8 cellular contexts compared by ENCODE assay signal in the genomic region with DNA sequence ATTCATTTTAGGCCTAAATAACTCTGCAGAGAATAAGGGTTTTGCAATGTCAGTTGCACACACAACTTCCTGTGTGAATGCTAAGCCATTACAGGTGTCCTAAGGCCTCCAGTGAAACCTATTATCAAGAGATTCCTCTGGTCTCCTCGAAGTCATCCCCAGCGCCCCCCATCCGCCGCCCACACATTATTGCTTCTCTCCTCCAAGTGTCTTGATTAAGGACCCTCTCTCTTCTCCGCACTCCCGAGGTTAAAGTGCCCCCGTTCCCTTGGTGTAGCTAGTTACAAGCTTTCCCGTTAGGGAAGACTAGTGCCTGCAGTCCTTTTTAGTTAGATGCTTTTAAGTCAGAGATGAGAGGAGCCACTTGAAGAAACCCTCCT. TPM values are rescaled to one million over a fixed set of nuclear protein-coding genes. Genes with fewer than 3 reads are reported as not detected.
DNase-seq lines count a peak whose midpoint lies in the region; ATAC-seq and TF ChIP-seq lines count a peak whose summit lies in the region.

No MANE protein-coding gene starts in this region.

- no peaks in the 10 kb centered on the region for H3K9me3 ChIP-seq in left lung

- peaks cover 11 to 39% of the 10 kb centered on the region in 2 donors for H3K4me1 ChIP-seq in left lung

- TF ChIP-seq CTCF in GM20000 (IDR thresholded peaks at IDR 0.05; ENCODE audit: extremely low read depth, missing control alignments): no peak
- no peak for TF ChIP-seq CTCF in brain microvascular endothelial cell (IDR thresholded peaks at IDR 0.05; ENCODE audit: low read depth, low read length, missing control alignments)
- no peak for TF ChIP-seq CTCF in left lung (IDR thresholded peaks at IDR 0.05)

- H3K27ac ChIP-seq in brain microvascular endothelial cell: peak overlapping the region; percentile 99
- peak overlapping the region; percentile 93 to 96 for H3K27ac ChIP-seq in left lung

- in situ Hi-C loops in brain microvascular endothelial cell (cut with HindIII; ENCODE audit: low pct_ligation_motif_present, low sequenced_read_pairs): loop anchor here (10.0 kb wide), 1 partner anchor 249 kb away; no protein-coding TSS in a partner anchor

- H3K4me3 Mint-ChIP-seq in T-helper 1 cell treated with Interleukin-12 subunit alpha and Interleukin-12 subunit beta and Interleukin-4 antibody, amounts not matched to agents 30 μg/mL and 1 μg/mL, for 36 hours: peak overlapping the region; percentile 99

- DNase-seq in GM20000 (ENCODE audit: low spot score) (peak; percentile 45), brain microvascular endothelial cell (no peak), left lung (no peak), iPS-NIHi7 (ENCODE audit: extremely low spot score) (no peak), NCI-H446 (lab: John Stamatoyannopoulos, UW) (no peak), NCI-H748 (lab: John Stamatoyannopoulos, UW; ENCODE audit: unreplicated experiment) (no peak)
- peak; percentile 64 for DNase-seq in stimulated activated CD8-positive, alpha-beta memory T cell treated with anti-CD3 and anti-CD28 coated beads, Interleukin-4, amount 100 ng/mL, for 48 hours

- H3K9me3 Mint-ChIP-seq in T-helper 1 cell treated with Interleukin-12 subunit alpha and Interleukin-12 subunit beta and Interleukin-4 antibody, amounts not matched to agents 30 μg/mL and 1 μg/mL, for 36 hours: no peaks in the 10 kb centered on the region

- no peaks in the 10 kb centered on the region for H3K27me3 ChIP-seq in brain microvascular endothelial cell (replicated peaks)
- no peaks in the 10 kb centered on the region for H3K27me3 ChIP-seq in left lung

- peak overlapping the region; percentile 98 for H3K4me3 ChIP-seq in brain microvascular endothelial cell (ENCODE audit: low read depth, low read length)
- H3K4me3 ChIP-seq in left lung: peak overlapping the region; percentile 12 to 80

- no peak for ATAC-seq in left lung

- intact Hi-C loops in left lung (cut with DNase I): loop anchor here in 1 of 2 donors (10.0 kb wide), 1 partner anchor 119 kb away; no protein-coding TSS in a partner anchor

- H3K36me3 ChIP-seq in brain microvascular endothelial cell (replicated peaks) (no peaks in the 10 kb centered on the region), left lung (no peaks in the 10 kb centered on the region)

- no peaks in the 10 kb centered on the region for H3K27me3 Mint-ChIP-seq in T-helper 1 cell treated with Interleukin-12 subunit alpha and Interleukin-12 subunit beta and Interleukin-4 antibody, amounts not matched to agents 30 μg/mL and 1 μg/mL, for 36 hours (ENCODE audit: low read depth)

- H3K4me1 Mint-ChIP-seq in T-helper 1 cell treated with Interleukin-12 subunit alpha and Interleukin-12 subunit beta and Interleukin-4 antibody, amounts not matched to agents 30 μg/mL and 1 μg/mL, for 36 hours (ENCODE audit: low read depth): peaks cover 52% of the 10 kb centered on the region

- H3K27ac Mint-ChIP-seq in T-helper 1 cell treated with Interleukin-12 subunit alpha and Interleukin-12 subunit beta and Interleukin-4 antibody, amounts not matched to agents 30 μg/mL and 1 μg/mL, for 36 hours: peak overlapping the region; percentile 100

- H3K36me3 Mint-ChIP-seq in T-helper 1 cell treated with Interleukin-12 subunit alpha and Interleukin-12 subunit beta and Interleukin-4 antibody, amounts not matched to agents 30 μg/mL and 1 μg/mL, for 36 hours (ENCODE audit: low read depth): peaks cover 2% of the 10 kb centered on the region

RNA-seq across cellular contexts. Expression of gene HIVEP2, which starts 1.2 kb away (rescaled TPM):
- total RNA-seq in left lung: 10 to 100 TPM; 14.1 to 16.6 TPM

Comparison
In these comparisons a context has a peak if more than half of its experiments do, and no peak if none do; other contexts are left out.
1. DNase-seq: peak in GM20000 (single experiment) and stimulated activated CD8-positive, alpha-beta memory T cell treated with anti-CD3 and anti-CD28 coated beads, Interleukin-4, amount 100 ng/mL, for 48 hours (single experiment); none in brain microvascular endothelial cell (single experiment), left lung (0 of 2), iPS-NIHi7 (single experiment), NCI-H446 (0 of 2) and NCI-H748 (single experiment).